Comparison of ENCODE assay signal across 22 cellular contexts in the genomic region with DNA sequence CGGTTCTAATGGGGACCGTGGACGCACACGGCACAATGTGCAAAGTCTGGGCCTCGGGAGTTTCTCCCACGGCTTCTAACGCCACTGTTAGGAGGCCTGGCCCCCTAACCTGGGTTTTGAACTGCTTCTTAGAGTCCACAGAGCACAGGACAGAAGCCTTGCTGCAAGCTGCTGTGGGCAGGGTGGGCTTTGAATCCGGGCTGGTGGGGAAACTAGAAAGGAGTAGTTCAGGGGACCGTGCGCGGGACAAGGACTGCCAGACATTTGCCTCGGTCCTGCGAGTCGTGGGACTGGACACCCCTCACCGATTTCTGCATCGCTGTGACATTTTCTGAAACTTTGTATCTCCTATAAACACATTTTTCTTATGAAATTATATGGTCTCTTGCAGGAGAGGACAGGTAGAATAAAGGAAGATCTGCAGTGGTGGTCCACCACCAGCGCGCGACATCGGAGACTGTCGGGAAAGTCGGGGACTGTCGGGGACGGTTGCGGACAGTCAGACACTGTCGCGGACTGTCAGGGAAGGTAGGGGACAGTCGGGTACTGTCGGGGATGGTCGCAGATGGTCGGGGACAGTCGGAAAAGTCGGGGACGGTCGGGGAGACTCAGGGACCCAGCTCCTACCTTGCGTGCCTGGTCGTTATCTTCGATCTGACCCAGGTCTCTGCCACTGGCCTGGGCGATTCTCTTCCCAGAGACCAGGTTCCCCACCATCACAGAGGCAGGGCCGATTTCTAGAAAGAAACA.
"Had no signal": no experiment of that assay in that cellular context is flagged by ENCODE, and none has a peak within 500 bp of the region (broad histone marks: within the 10 kb centered on the region; RNA-seq: fewer than 3 reads in every experiment).

No MANE protein-coding gene starts in this region.

- H3K4me3 ChIP-seq: dorsolateral prefrontal cortex, gastroesophageal sphincter, left ventricle myocardium inferior, lung, psoas muscle, right lobe of liver, stomach, thoracic aorta, transverse colon had no signal

- H3K9me3 ChIP-seq: gastroesophageal sphincter, left ventricle myocardium inferior, psoas muscle, right lobe of liver, stomach, thoracic aorta, transverse colon had no signal

- DNase-seq: cortex of kidney; effector memory CD4-positive, alpha-beta T cell; glutamatergic neuron; immature natural killer cell; kidney; left cardiac atrium; left ventricle myocardium inferior; mesenchymal stem cell; midbrain; psoas muscle; retina; right lobe of liver; stimulated activated CD4-positive, alpha-beta T cell treated with anti-CD3 and anti-CD28 coated beads, Interleukin-2, amount 100 ng/mL, for 24 hours; stimulated activated CD4-positive, alpha-beta T cell treated with anti-CD3 and anti-CD28 coated beads, Interleukin-4, amount 100 ng/mL, for 4 hours; stimulated activated naive CD4-positive, alpha-beta T cell; stomach; substantia nigra; transverse colon had no signal

- H3K4me1 ChIP-seq: left ventricle myocardium inferior, psoas muscle, transverse colon had no signal

- H3K27me3 ChIP-seq: dorsolateral prefrontal cortex, gastroesophageal sphincter, right lobe of liver, stomach, transverse colon had no signal

- H3K27ac ChIP-seq: gastroesophageal sphincter, left ventricle myocardium inferior, psoas muscle, right lobe of liver, stomach, thoracic aorta, transverse colon had no signal
